ENCODE assay signal across 20 cellular contexts in the genomic region with DNA sequence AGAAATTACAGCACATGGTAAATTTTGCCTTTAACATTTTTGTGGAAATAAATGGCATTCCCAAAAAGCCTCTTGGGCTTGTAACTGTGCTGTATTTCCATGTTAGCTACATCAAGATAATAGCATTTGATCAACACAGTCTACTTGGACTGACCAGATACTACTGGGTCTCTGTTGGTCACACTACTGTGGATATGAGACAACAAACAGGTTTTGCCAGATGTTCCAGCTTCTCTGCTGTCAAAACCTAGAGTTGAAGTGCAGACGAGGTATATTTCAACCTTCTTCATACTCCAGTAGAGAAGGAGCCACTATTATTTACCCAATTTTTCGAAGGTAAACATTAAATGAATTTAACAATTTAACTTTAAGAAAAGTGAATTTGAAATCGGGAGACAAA.
DNase-seq lines count a peak whose midpoint lies in the region; ATAC-seq, FAIRE-seq and TF ChIP-seq lines count a peak whose summit lies in the region.
"Had no signal": no experiment of that assay in that cellular context is flagged by ENCODE, and none has a peak within 500 bp of the region (broad histone marks: within the 10 kb centered on the region; RNA-seq: fewer than 3 reads in every experiment).

No MANE protein-coding gene starts in this region.

- no peak for TF ChIP-seq RAD21 in K562 (CRISPR knock-in tag; conservative IDR thresholded peaks at IDR 0.05 in 1 of 2, IDR thresholded peaks at IDR 0.05 in 1 of 2)

- H3K18ac ChIP-seq in trophoblast cell (ENCODE audit: low read length): no peak overlapping the region

- BruUV-seq in K562 (replicated peaks; lab: Mats Ljungman, UMichigan): no TSS peak

- no peaks in the 10 kb centered on the region for H4K20me1 ChIP-seq in K562 (replicated peaks; ENCODE audit: control insufficient read depth, insufficient read depth, low read length)

- peaks cover 6% of the 10 kb centered on the region for H3K27me3 Mint-ChIP-seq in CD4-positive, alpha-beta T cell

- H3K79me1 ChIP-seq in trophoblast cell (ENCODE audit: low read length): peaks cover 4% of the 10 kb centered on the region

- POLR2A ChIA-PET in K562 (lab: Yijun Ruan, JAX): interaction anchor here (0.6 kb wide), 1 partner anchor 287 kb away, joined by 4 read pairs; no protein-coding TSS in a partner anchor
- POLR2A ChIA-PET in CD4-positive, alpha-beta T cell (lab: Charles Lee): no interaction called here

- H3K4me2 ChIP-seq in K562 (ENCODE audit: insufficient read depth, low read length) (no peak overlapping the region), trophoblast cell (ENCODE audit: low read length) (peak overlapping the region; percentile 34)
- H3K4me2 ChIP-seq: A549 had no signal

- DNase-seq in NCI-H510A treated with DMSO at 0.1 percent for 48 hours (lab: John Stamatoyannopoulos, UW) (peak; percentile 9), NCI-H510A (lab: John Stamatoyannopoulos, UW) (no peak), EH (ENCODE audit: low read depth) (peak; percentile 9), K562 (ENCODE audit: extremely low read depth in 1 of 4, low spot score in 3 of 4) (no peak), trophoblast cell (peak; percentile 38 to 77), C1 segment of cervical spinal cord (lab: John Stamatoyannopoulos, UW) (no peak), AG08395 (ENCODE audit: low spot score) (no peak)
- DNase-seq in CD4-positive, alpha-beta T cell: no peak
- DNase-seq: CD8-positive, alpha-beta T cell; COR-L47; DMS 273 treated with DMSO at 0.1 percent for 48 hours; DMS79; GF-D8; GOT3; H7; HFFc6 had no signal

- no peaks in the 10 kb centered on the region for H3K79me2 ChIP-seq in K562 (ENCODE audit: control insufficient read depth, insufficient read depth, low read length)
- H3K79me2 ChIP-seq in trophoblast cell (ENCODE audit: control insufficient read depth, insufficient read depth, low read length, poor library complexity): no peaks in the 10 kb centered on the region

- peaks cover 2% of the 10 kb centered on the region; the same call in 1 of the 2 replicates for H3K9me3 ChIP-seq in K562 (replicated peaks; ENCODE audit: control insufficient read depth, insufficient read depth, low read depth, low read length)
- H3K9me3 ChIP-seq in trophoblast cell (ENCODE audit: insufficient read depth, low read depth, low read length): peaks cover 1% of the 10 kb centered on the region
- peaks cover 4% of the 10 kb centered on the region for H3K9me3 ChIP-seq in CD4-positive, alpha-beta T cell (ENCODE audit: control insufficient read depth, low read length)
- H3K9me3 ChIP-seq: A549 had no signal

- no peak for FAIRE-seq in K562 (lab: Jason Lieb, UNC)
- FAIRE-seq: A549 had no signal

- no peak overlapping the region for H3K27ac Mint-ChIP-seq in CD4-positive, alpha-beta T cell
- H3K27ac Mint-ChIP-seq: CD14-positive monocyte; CD8-positive, alpha-beta T cell; HFFc6 had no signal

- no peak overlapping the region for H2BK5ac ChIP-seq in trophoblast cell (ENCODE audit: low read depth, low read length, poor library complexity)

- H4K12ac ChIP-seq in trophoblast cell (ENCODE audit: low read depth, low read length): no peak overlapping the region

- H3K23ac ChIP-seq in trophoblast cell (ENCODE audit: low read length): no peak overlapping the region

- no peak overlapping the region for H3K4me3 Mint-ChIP-seq in CD4-positive, alpha-beta T cell
- H3K4me3 Mint-ChIP-seq: CD14-positive monocyte; CD8-positive, alpha-beta T cell; HFFc6 had no signal

- no peak for ATAC-seq in K562
- no peak for ATAC-seq in CD4-positive, alpha-beta T cell (ENCODE audit: poor library complexity)
- ATAC-seq: A549; CD8-positive, alpha-beta T cell; HCT116 had no signal

- peak overlapping the region; percentile 3; the same call in 1 of the 2 replicates for H2AFZ ChIP-seq in K562 (ENCODE audit: low read depth, low read length)
- no peak overlapping the region for H2AFZ ChIP-seq in trophoblast cell (ENCODE audit: insufficient read depth, low read length, poor library complexity)

- H3K4me1 ChIP-seq in K562 (replicated peaks in 1 of 2; ENCODE audit: control insufficient read depth in 2 of 2, insufficient read depth in 2 of 2, low read length in 2 of 2) (peaks cover 0 to 5% of the 10 kb centered on the region in 2 experiments; a peak in 2 of 5 replicates), trophoblast cell (ENCODE audit: control insufficient read depth in 1 of 2, insufficient read depth in 2 of 2, low read length in 2 of 2) (peaks cover 3 to 13% of the 10 kb centered on the region in 2 experiments)

- peaks cover 4% of the 10 kb centered on the region for H3K36me3 Mint-ChIP-seq in CD4-positive, alpha-beta T cell (ENCODE audit: low read depth)
- H3K36me3 Mint-ChIP-seq: CD14-positive monocyte; CD8-positive, alpha-beta T cell had no signal

- H3K9ac ChIP-seq in K562 (ENCODE audit: insufficient read depth in 1 of 2, low read depth in 2 of 2, low read length in 2 of 2): no peak overlapping the region
- H3K9ac ChIP-seq in trophoblast cell (ENCODE audit: low read length): no peak overlapping the region

- intact Hi-C loops in K562 (cut with micrococcal nuclease): loop anchor here (5.0 kb wide), 1 partner anchor 268 kb away; no protein-coding TSS in a partner anchor
- intact Hi-C loops in CD4-positive, alpha-beta T cell (cut with DNase I, micrococcal nuclease): no loop called here

- no peaks in the 10 kb centered on the region for H3K9me1 ChIP-seq in K562 (ENCODE audit: control insufficient read depth, insufficient read depth, low read length)

- H3K36me3 ChIP-seq in K562 (ENCODE audit: control insufficient read depth, insufficient read depth, low read length) (no peaks in the 10 kb centered on the region), trophoblast cell (ENCODE audit: control insufficient read depth in 1 of 2, insufficient read depth in 2 of 2, low read length in 2 of 2) (no peaks in the 10 kb centered on the region)

- no peak overlapping the region for H3K4me3 ChIP-seq in K562
- H3K4me3 ChIP-seq in trophoblast cell (ENCODE audit: low read depth, low read length): no peak overlapping the region
- H3K4me3 ChIP-seq: A549 had no signal

- H3K14ac ChIP-seq in trophoblast cell (ENCODE audit: low read length): no peak overlapping the region

- H3K4ac ChIP-seq in trophoblast cell (ENCODE audit: low read depth, low read length): no peak overlapping the region

- H3K27me3 ChIP-seq in K562 (ENCODE audit: control insufficient read depth in 2 of 2, insufficient read depth in 2 of 2, low read length in 2 of 2) (no peaks in the 10 kb centered on the region), trophoblast cell (ENCODE audit: insufficient read depth, low read length) (no peaks in the 10 kb centered on the region)
- H3K27me3 ChIP-seq in CD4-positive, alpha-beta T cell (ENCODE audit: control insufficient read depth, insufficient read depth, low read length): no peaks in the 10 kb centered on the region

- H4K8ac ChIP-seq in trophoblast cell (ENCODE audit: low read depth, low read length): no peak overlapping the region

- TF ChIP-seq POLR2A in K562 (conservative IDR thresholded peaks at IDR 0.05): no peak

- 39% methylated on average over 3 of the region's 3 CpGs for WGBS in K562 (ENCODE audit: insufficient coverage, low coverage, missing lambda C conversion rate)
- no CpG with 5 or more reads among the region's 3 CpGs for WGBS in trophoblast cell (ENCODE audit: extremely low coverage, insufficient coverage, insufficient read length)

- no peaks in the 10 kb centered on the region for H3K4me1 Mint-ChIP-seq in CD4-positive, alpha-beta T cell (ENCODE audit: low read depth)
- H3K4me1 Mint-ChIP-seq: CD14-positive monocyte had no signal

- no peak overlapping the region for H2BK120ac ChIP-seq in trophoblast cell (ENCODE audit: insufficient read depth, low read length, poor library complexity)

- no peak for TF ChIP-seq CTCF in K562 (IDR thresholded peaks at IDR 0.05 in 2 of 3, conservative IDR thresholded peaks at IDR 0.05 in 1 of 3; ENCODE audit: insufficient read depth in 2 of 3, low read depth in 1 of 3, low read length in 3 of 3)
- no peak for TF ChIP-seq CTCF in CD4-positive, alpha-beta T cell (IDR thresholded peaks at IDR 0.05)

- H3K27ac ChIP-seq in K562 (ENCODE audit: extremely low read depth, low read depth, low read length) (no peak overlapping the region), trophoblast cell (ENCODE audit: low read depth, low read length) (no peak overlapping the region)
- no peak overlapping the region for H3K27ac ChIP-seq in CD4-positive, alpha-beta T cell (ENCODE audit: low read depth, low read length)
- H3K27ac ChIP-seq: 22Rv1, A549 had no signal

- H3K9me3 Mint-ChIP-seq in CD4-positive, alpha-beta T cell: peaks cover 5% of the 10 kb centered on the region

- no peak for TF ChIP-seq EP300 in K562 (IDR thresholded peaks at IDR 0.05; ENCODE audit: low read length)

- H2BK12ac ChIP-seq in trophoblast cell (ENCODE audit: low read length): no peak overlapping the region

- no peak overlapping the region for H2AK5ac ChIP-seq in trophoblast cell (ENCODE audit: low read length)

- no peak overlapping the region for H4K91ac ChIP-seq in trophoblast cell (ENCODE audit: low read depth, low read length)

- CTCF ChIA-PET in K562 (lab: Yijun Ruan, JAX; ENCODE audit: low intra/inter-chr PET ratio): no interaction called here
- CTCF ChIA-PET in CD4-positive, alpha-beta T cell (lab: Charles Lee): no interaction called here

- in situ Hi-C loops in K562 (cut with MboI): no loop called here

TF ChIP-seq in K562, 482 proteins besides CTCF, POLR2A, EP300 and RAD21 (continues in another document):
- TF ChIP-seq ZNF134 (CRISPR knock-in tag; conservative IDR thresholded peaks at IDR 0.05) (no peak), GTF2F1 (IDR thresholded peaks at IDR 0.05; ENCODE audit: low read depth, low read length) (no peak), E2F1 (CRISPR knock-in tag; IDR thresholded peaks at IDR 0.05) (no peak), ZNF23 (CRISPR knock-in tag; IDR thresholded peaks at IDR 0.05) (no peak), ZNF77 (CRISPR knock-in tag; IDR thresholded peaks at IDR 0.05) (no peak)

Comparison
In these comparisons a context has a peak if more than half of its experiments do, and no peak if none do; other contexts are left out.
1. DNase-seq: peak in NCI-H510A treated with DMSO at 0.1 percent for 48 hours (single experiment), EH (single experiment) and trophoblast cell (2 of 2); none in NCI-H510A (single experiment), K562 (0 of 4), CD4-positive, alpha-beta T cell (0 of 10), C1 segment of cervical spinal cord (0 of 14) and AG08395 (single experiment).